In genomic region chr1:43650306-43650941, GRCh38 we compare ENCODE assay signal across 1 cellular context.
TF ChIP-seq lines count a peak whose summit lies in the region.

No MANE protein-coding gene starts in this region.

TF ChIP-seq in WTC11, 78 proteins besides CTCF, POLR2A, EP300 and RAD21 (continued from another document and continues in another):
- TF ChIP-seq STAT6 (CRISPR knock-in tag; conservative IDR thresholded peaks at IDR 0.05; ENCODE audit: low read depth) (no peak), ETV6 (CRISPR knock-in tag; IDR thresholded peaks at IDR 0.05) (peak; percentile 73), NFATC4 (CRISPR knock-in tag; IDR thresholded peaks at IDR 0.05) (peak; percentile 92), IRF1 (CRISPR knock-in tag; IDR thresholded peaks at IDR 0.05) (peak; percentile 33; the same call in 1 of the 2 replicates), RELA (CRISPR knock-in tag; IDR thresholded peaks at IDR 0.05; ENCODE audit: borderline replicate concordance) (0 out of 2 replicates have a peak, but pooled peaks have one; percentile 34), GABPB1 (CRISPR knock-in tag; IDR thresholded peaks at IDR 0.05) (peak; percentile 93), RORB (CRISPR knock-in tag; IDR thresholded peaks at IDR 0.05) (peak; percentile 83; the same call in 1 of the 2 replicates), SOX15 (CRISPR knock-in tag; IDR thresholded peaks at IDR 0.05) (0 out of 2 replicates have a peak, but pooled peaks have one; percentile 68), TCF7 (CRISPR knock-in tag; IDR thresholded peaks at IDR 0.05; ENCODE audit: low read depth) (no peak), TEAD1 (CRISPR knock-in tag; IDR thresholded peaks at IDR 0.05) (peak; percentile 45; the same call in 1 of the 2 replicates), MXD4 (CRISPR knock-in tag; IDR thresholded peaks at IDR 0.05; ENCODE audit: borderline replicate concordance) (0 out of 2 replicates have a peak, but pooled peaks have one; percentile 19), TEAD4 (CRISPR knock-in tag; IDR thresholded peaks at IDR 0.05) (peak; percentile 46; the same call in 1 of the 2 replicates), OVOL2 (CRISPR knock-in tag; IDR thresholded peaks at IDR 0.05; ENCODE audit: borderline replicate concordance) (peak; percentile 93; the same call in 1 of the 2 replicates), ZNF281 (CRISPR knock-in tag; IDR thresholded peaks at IDR 0.05) (no peak; the same call in 1 of the 2 replicates), ZNF416 (CRISPR knock-in tag; IDR thresholded peaks at IDR 0.05) (peak; percentile 96), ZNF425 (CRISPR knock-in tag; conservative IDR thresholded peaks at IDR 0.05) (peak; percentile 82; the same call in 1 of the 2 replicates), GTF2I (CRISPR knock-in tag; conservative IDR thresholded peaks at IDR 0.05) (peak; percentile 98), FOXK1 (CRISPR knock-in tag; IDR thresholded peaks at IDR 0.05) (peak; percentile 82), ZNF121 (CRISPR knock-in tag; IDR thresholded peaks at IDR 0.05) (no peak), CDX4 (CRISPR knock-in tag; IDR thresholded peaks at IDR 0.05; ENCODE audit: borderline replicate concordance) (peak; percentile 74; the same call in 1 of the 2 replicates), MLX (CRISPR knock-in tag; IDR thresholded peaks at IDR 0.05) (no peak), EMX1 (CRISPR knock-in tag; IDR thresholded peaks at IDR 0.05) (peak; percentile 84; the same call in 1 of the 2 replicates), FOXP4 (CRISPR knock-in tag; IDR thresholded peaks at IDR 0.05) (peak; percentile 63), SP1 (CRISPR knock-in tag; conservative IDR thresholded peaks at IDR 0.05) (no peak), JUN (CRISPR knock-in tag; IDR thresholded peaks at IDR 0.05) (no peak; the same call in 1 of the 2 replicates), FOXP1 (CRISPR knock-in tag; IDR thresholded peaks at IDR 0.05; ENCODE audit: borderline replicate concordance) (peak; percentile 88), IRF2 (CRISPR knock-in tag; IDR thresholded peaks at IDR 0.05; ENCODE audit: borderline replicate concordance, low read depth) (no peak), ESRRA (CRISPR knock-in tag; IDR thresholded peaks at IDR 0.05; ENCODE audit: borderline replicate concordance) (0 out of 2 replicates have a peak, but pooled peaks have one; percentile 37), AFF4 (CRISPR knock-in tag; IDR thresholded peaks at IDR 0.05; ENCODE audit: borderline replicate concordance) (0 out of 2 replicates have a peak, but pooled peaks have one; percentile 59)
- TF ChIP-seq, protein P1, sequence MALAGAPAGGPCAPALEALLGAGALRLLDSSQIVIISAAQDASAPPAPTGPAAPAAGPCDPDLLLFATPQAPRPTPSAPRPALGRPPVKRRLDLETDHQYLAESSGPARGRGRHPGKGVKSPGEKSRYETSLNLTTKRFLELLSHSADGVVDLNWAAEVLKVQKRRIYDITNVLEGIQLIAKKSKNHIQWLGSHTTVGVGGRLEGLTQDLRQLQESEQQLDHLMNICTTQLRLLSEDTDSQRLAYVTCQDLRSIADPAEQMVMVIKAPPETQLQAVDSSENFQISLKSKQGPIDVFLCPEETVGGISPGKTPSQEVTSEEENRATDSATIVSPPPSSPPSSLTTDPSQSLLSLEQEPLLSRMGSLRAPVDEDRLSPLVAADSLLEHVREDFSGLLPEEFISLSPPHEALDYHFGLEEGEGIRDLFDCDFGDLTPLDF (CRISPR knock-in tag; IDR thresholded peaks at IDR 0.05), result 0 out of 2 replicates have a peak, but pooled peaks have one; percentile 55
- TF ChIP-seq, protein P2, sequence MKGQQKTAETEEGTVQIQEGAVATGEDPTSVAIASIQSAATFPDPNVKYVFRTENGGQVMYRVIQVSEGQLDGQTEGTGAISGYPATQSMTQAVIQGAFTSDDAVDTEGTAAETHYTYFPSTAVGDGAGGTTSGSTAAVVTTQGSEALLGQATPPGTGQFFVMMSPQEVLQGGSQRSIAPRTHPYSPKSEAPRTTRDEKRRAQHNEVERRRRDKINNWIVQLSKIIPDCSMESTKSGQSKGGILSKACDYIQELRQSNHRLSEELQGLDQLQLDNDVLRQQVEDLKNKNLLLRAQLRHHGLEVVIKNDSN (CRISPR knock-in tag; IDR thresholded peaks at IDR 0.05), result peak; percentile 51; the same call in 1 of the 2 replicates
- TF ChIP-seq, protein P3, sequence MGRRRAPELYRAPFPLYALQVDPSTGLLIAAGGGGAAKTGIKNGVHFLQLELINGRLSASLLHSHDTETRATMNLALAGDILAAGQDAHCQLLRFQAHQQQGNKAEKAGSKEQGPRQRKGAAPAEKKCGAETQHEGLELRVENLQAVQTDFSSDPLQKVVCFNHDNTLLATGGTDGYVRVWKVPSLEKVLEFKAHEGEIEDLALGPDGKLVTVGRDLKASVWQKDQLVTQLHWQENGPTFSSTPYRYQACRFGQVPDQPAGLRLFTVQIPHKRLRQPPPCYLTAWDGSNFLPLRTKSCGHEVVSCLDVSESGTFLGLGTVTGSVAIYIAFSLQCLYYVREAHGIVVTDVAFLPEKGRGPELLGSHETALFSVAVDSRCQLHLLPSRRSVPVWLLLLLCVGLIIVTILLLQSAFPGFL (CRISPR knock-in tag; IDR thresholded peaks at IDR 0.05; ENCODE audit: borderline replicate concordance), result 0 out of 2 replicates have a peak, but pooled peaks have one; percentile 80
- TF ChIP-seq, protein P4, sequence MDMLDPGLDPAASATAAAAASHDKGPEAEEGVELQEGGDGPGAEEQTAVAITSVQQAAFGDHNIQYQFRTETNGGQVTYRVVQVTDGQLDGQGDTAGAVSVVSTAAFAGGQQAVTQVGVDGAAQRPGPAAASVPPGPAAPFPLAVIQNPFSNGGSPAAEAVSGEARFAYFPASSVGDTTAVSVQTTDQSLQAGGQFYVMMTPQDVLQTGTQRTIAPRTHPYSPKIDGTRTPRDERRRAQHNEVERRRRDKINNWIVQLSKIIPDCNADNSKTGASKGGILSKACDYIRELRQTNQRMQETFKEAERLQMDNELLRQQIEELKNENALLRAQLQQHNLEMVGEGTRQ (CRISPR knock-in tag; IDR thresholded peaks at IDR 0.05), result 0 out of 2 replicates have a peak, but pooled peaks have one; percentile 24
- TF ChIP-seq, protein P5, sequence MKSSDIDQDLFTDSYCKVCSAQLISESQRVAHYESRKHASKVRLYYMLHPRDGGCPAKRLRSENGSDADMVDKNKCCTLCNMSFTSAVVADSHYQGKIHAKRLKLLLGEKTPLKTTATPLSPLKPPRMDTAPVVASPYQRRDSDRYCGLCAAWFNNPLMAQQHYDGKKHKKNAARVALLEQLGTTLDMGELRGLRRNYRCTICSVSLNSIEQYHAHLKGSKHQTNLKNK (CRISPR knock-in tag; IDR thresholded peaks at IDR 0.05), result peak; percentile 97
